In the genomic region with DNA sequence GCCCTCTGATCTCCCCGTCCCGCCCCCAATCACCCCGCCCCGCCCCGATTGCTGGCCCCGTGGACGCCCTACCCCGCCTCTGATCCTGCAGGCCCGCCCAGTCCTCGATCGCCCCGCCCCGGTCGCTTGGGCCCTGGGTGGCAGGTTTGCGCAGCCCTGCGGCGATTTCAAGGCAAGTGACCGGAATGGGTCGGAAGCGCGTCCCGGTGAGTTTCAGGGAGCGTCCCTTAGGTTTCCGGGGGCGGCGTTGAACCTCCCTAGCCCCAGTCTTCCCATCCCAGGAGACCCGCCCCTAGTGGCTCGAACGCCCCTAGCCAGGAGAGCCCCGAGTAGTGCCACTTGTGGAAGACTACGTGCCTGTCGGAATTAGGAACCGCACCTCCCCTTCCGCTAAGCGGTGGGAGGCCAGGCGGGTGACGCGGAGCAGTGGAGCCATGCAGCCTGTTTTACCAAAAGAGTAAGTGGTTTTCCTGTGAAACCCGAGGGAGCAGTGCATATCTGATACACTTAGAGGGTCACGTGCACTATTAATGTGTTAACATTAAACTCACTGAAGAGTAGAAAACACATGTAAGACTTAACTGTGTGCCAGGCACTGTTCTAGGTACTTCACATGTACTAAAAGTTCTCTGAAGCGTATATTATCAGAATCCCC, we compare ENCODE assay signal across 8 cellular contexts. TPM values are rescaled to one million over a fixed set of nuclear protein-coding genes. Genes with fewer than 3 reads are reported as not detected.
DNase-seq lines count a peak whose midpoint lies in the region; ATAC-seq and TF ChIP-seq lines count a peak whose summit lies in the region.

No MANE protein-coding gene starts in this region.

- H3K4me1 ChIP-seq in ascending aorta = peaks cover 0 to 3% of the 10 kb centered on the region in 2 donors

- ATAC-seq in HG02642 (IDR thresholded peaks at IDR 0.05; ENCODE audit: poor library complexity, unreplicated experiment) (peak; percentile 86), T-helper 17 cell (peak; percentile 92)

- H3K27me3 ChIP-seq in ascending aorta = no peaks in the 10 kb centered on the region

- H3K4me3 ChIP-seq in GM12875 (ENCODE audit: low read depth, low read length) (peak overlapping the region; percentile 86), ascending aorta (peak overlapping the region; percentile 88 to 92), retinal pigment epithelial cell (ENCODE audit: low read length) (peak overlapping the region; percentile 78)

- peaks cover 4% of the 10 kb centered on the region for H3K4me1 Mint-ChIP-seq in T-helper 17 cell

- peak; percentile 33; the same call in 1 of the 2 replicates for TF ChIP-seq CTCF in GM12875 (IDR thresholded peaks at IDR 0.05; ENCODE audit: borderline replicate concordance, insufficient read depth, low read depth, low read length)
- TF ChIP-seq CTCF in ascending aorta (IDR thresholded peaks at IDR 0.05) = peak in 1 of 3 experiments; percentile 38
- peak; percentile 46 for TF ChIP-seq CTCF in retinal pigment epithelial cell (conservative IDR thresholded peaks at IDR 0.05; ENCODE audit: low read depth, low read length)

- H3K27ac Mint-ChIP-seq in T-helper 17 cell = peak overlapping the region; percentile 56

- H3K4me3 Mint-ChIP-seq in T-helper 17 cell = peak overlapping the region; percentile 95

- H3K36me3 Mint-ChIP-seq in T-helper 17 cell (ENCODE audit: low read depth) = no peaks in the 10 kb centered on the region

- no peaks in the 10 kb centered on the region for H3K27me3 Mint-ChIP-seq in T-helper 17 cell

- H3K27ac ChIP-seq in ascending aorta = peak overlapping the region; percentile 78 to 80

- DNase-seq in NCI-H128 (lab: John Stamatoyannopoulos, UW; ENCODE audit: unreplicated experiment) (peak; percentile 12), T-helper 17 cell (peak; percentile 64 to 77 (median 75)), ascending aorta (ENCODE audit: low spot score in 2 of 2) (peak; percentile 69 to 96), hepatic stellate cell (ENCODE audit: low spot score) (peak; percentile 89), retinal pigment epithelial cell (ENCODE audit: low read depth) (no peak), NCI-H1694 (lab: John Stamatoyannopoulos, UW) (no peak)

- no peaks in the 10 kb centered on the region for H3K9me3 ChIP-seq in T-helper 17 cell (ENCODE audit: control insufficient read depth, low read length, poor library complexity, severe bottlenecking)
- no peaks in the 10 kb centered on the region for H3K9me3 ChIP-seq in ascending aorta

- no peaks in the 10 kb centered on the region for H3K36me3 ChIP-seq in ascending aorta

- intact Hi-C loops in ascending aorta (cut with DNase I) = loop anchor here (1.0 to 5.0 kb wide), 2 partner anchors 71 to 358 kb away; a partner anchor contains a TSS

RNA-seq across cellular contexts. Expression of a gene that starts 0.3 kb away (rescaled TPM):
- total RNA-seq in T-helper 17 cell = 1 to 10 TPM; 2.3 to 2.4 TPM
- total RNA-seq in ascending aorta = 4.5 TPM

Comparison
In these comparisons a context has a peak if more than half of its experiments do, and no peak if none do; other contexts are left out.
1. DNase-seq: peak in NCI-H128 (single experiment), T-helper 17 cell (3 of 3), ascending aorta (2 of 2) and hepatic stellate cell (single experiment); none in retinal pigment epithelial cell (single experiment) and NCI-H1694 (single experiment).
2. Peak in every context shown above with its lines, with median percentiles within 50 percentile points of each other: H3K4me3 ChIP-seq.